ENCODE assay signal across 9 cellular contexts in the genomic region with DNA sequence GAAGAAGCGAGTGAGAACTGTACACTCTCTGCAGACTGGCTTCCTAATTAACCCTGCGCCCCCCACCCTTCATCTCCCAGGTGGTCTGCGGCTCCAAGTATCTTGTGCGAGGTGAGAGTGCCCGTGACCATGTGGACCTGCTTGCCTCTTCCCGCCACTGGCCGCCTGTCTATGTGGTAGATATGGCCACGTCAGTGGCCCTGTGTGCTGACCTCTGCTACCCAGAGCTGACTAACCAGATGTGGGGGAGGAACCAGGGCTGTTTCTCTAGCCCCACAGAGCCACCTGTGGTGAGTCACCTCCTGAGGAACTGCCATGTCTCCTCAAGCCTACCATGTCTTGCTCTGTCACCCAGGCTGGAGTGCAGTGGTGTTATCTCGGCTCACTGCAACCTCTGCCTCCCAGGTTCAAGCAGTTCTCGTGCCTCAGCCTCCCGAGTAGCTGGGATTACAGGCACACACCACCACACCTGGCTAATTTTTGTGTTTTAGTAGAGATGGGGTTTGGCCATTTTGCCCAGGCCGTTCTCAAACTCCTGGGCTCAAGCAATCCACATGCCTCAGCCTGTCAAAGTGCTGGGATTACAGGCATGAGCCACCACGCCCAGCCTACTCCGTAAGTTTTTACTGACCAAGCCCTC. TPM values are rescaled to one million over a fixed set of nuclear protein-coding genes. Genes with fewer than 3 reads are reported as not detected.
DNase-seq lines count a peak whose midpoint lies in the region; TF ChIP-seq lines count a peak whose summit lies in the region.
"Not testable (repeated sequence)": the region's sequence is repeated elsewhere in the genome, so short reads cannot be mapped to it uniquely, and the experiment has no call there.
"Had no signal": no experiment of that assay in that cellular context is flagged by ENCODE, and none has a peak within 500 bp of the region (broad histone marks: within the 10 kb centered on the region; RNA-seq: fewer than 3 reads in every experiment).

No MANE protein-coding gene starts in this region.

- peaks cover 56% of the 10 kb centered on the region for H3K4me1 Mint-ChIP-seq in HFFc6 (ENCODE audit: low read depth)

- not testable (repeated sequence) for TF ChIP-seq CTCF in HFFc6 (IDR thresholded peaks at IDR 0.05); adrenal gland (IDR thresholded peaks at IDR 0.05)

- WGBS in adrenal gland, 4 donors, result 65 to 80% (median 69%) methylated on average over 10 to 14 of the region's 14 CpGs

- not testable (repeated sequence) for H3K27me3 Mint-ChIP-seq in HFFc6 (ENCODE audit: insufficient read depth)

- H3K27ac ChIP-seq in BLaER1 treated with 17β-estradiol and CSF1 and Interleukin-3, amounts not matched to agents 10 nM and 100 nM, result peak overlapping the region in 10 of 11 experiments; percentile 1 to 82 (median 71); a peak in 16 of 22 replicates
- H3K27ac ChIP-seq in adrenal gland, result peak overlapping the region in 4 of 5 donors; percentile 3 to 74 (median 44)

- H3K4me1 ChIP-seq in BLaER1 treated with 17β-estradiol and CSF1 and Interleukin-3, amounts not matched to agents 10 nM and 100 nM, result peaks cover 22 to 72% (median 56%) of the 10 kb centered on the region in 10 experiments
- peaks cover 0 to 34% of the 10 kb centered on the region in 2 donors for H3K4me1 ChIP-seq in adrenal gland (replicated peaks in 1 of 2)

- peak overlapping the region in 8 of 11 experiments; percentile 11 to 90 (median 81); a peak in 16 of 22 replicates for H3K4me2 ChIP-seq in BLaER1 treated with 17β-estradiol and CSF1 and Interleukin-3, amounts not matched to agents 10 nM and 100 nM

- not testable (repeated sequence) for H3K9me3 ChIP-seq in BLaER1 treated with 17β-estradiol and CSF1 and Interleukin-3, amounts not matched to agents 10 nM and 100 nM (replicated peaks in 1 of 11); adrenal gland (replicated peaks in 1 of 3)

- H4K20me1 ChIP-seq in BLaER1 treated with 17β-estradiol and CSF1 and Interleukin-3, amounts not matched to agents 10 nM and 100 nM, result peaks cover 0 to 86% (median 36%) of the 10 kb centered on the region in 11 experiments; a peak in 14 of 22 replicates

- peaks cover 70% of the 10 kb centered on the region for H3K36me3 Mint-ChIP-seq in HFFc6 (ENCODE audit: low read depth)

- intact Hi-C loops in adrenal gland (cut with DNase I), result not testable (repeated sequence)

- H3K4me3 ChIP-seq in BLaER1 treated with 17β-estradiol and CSF1 and Interleukin-3, amounts not matched to agents 10 nM and 100 nM; adrenal gland: not testable (repeated sequence)

- peak; percentile 71 for DNase-seq in HFFc6
- DNase-seq in NCI-H226, result peak; percentile 42
- peak; percentile 17 for DNase-seq in SW480 (ENCODE audit: low spot score)
- peak; percentile 60 to 82 (median 77) for DNase-seq in adrenal gland
- DNase-seq in dermis blood vessel endothelial cell, result peak; percentile 84
- DNase-seq in glomerular visceral epithelial cell (ENCODE audit: extremely low spot score), result peak; percentile 90
- peak; percentile 87 for DNase-seq in renal cortical epithelial cell (ENCODE audit: low read depth)

- not testable (repeated sequence) for TF ChIP-seq POLR2A in adrenal gland (IDR thresholded peaks at IDR 0.05)

- H3K9me3 Mint-ChIP-seq in HFFc6, result not testable (repeated sequence)

- H3K9ac ChIP-seq in BLaER1 treated with 17β-estradiol and CSF1 and Interleukin-3, amounts not matched to agents 10 nM and 100 nM, result peak overlapping the region in 5 of 11 experiments; percentile 25 to 35 (median 33); a peak in 5 of 22 replicates

- not testable (repeated sequence) for H3K4me3 Mint-ChIP-seq in HFFc6

- peaks cover 97 to 100% (median 99%) of the 10 kb centered on the region in 11 experiments for H3K36me3 ChIP-seq in BLaER1 treated with 17β-estradiol and CSF1 and Interleukin-3, amounts not matched to agents 10 nM and 100 nM
- H3K36me3 ChIP-seq in adrenal gland (replicated peaks in 1 of 2), result peaks cover 0 to 98% of the 10 kb centered on the region in 2 donors

- peak overlapping the region; percentile 78 for H3K27ac Mint-ChIP-seq in HFFc6

- not testable (repeated sequence) for H3K27me3 ChIP-seq in BLaER1 treated with 17β-estradiol and CSF1 and Interleukin-3, amounts not matched to agents 10 nM and 100 nM; adrenal gland

RNA-seq across cellular contexts. Expression of a gene that starts 36.1 kb away (rescaled TPM):
- 1 to 10 TPM in 2 of 6 experiments, under 1 TPM in 4; 0.26 to 1.5 (median 0.78) TPM for total RNA-seq in HFFc6 (2021; fragmentation: NEBNext Ultra II Directional; extraction: Animal tissue kit (Norgen Biotek cat#: 25700))
- total RNA-seq in adrenal gland (100 to 1,000 TPM in 2 of 8 donors, 10 to 100 TPM in 6; 37.2 to 165 (median 94.4) TPM), dermis blood vessel endothelial cell (not detected in 2 replicates), renal cortical epithelial cell (not detected in 2 replicates)
- 10 to 100 TPM; 17.9 to 20.0 (median 19.0) TPM for polyA plus RNA-seq in adrenal gland
- total RNA-seq: H1 had no signal

RNA-seq across cellular contexts. Expression of a gene that starts 49.8 kb away (rescaled TPM):
- total RNA-seq in HFFc6 (2021; fragmentation: NEBNext Ultra II Directional; extraction: Animal tissue kit (Norgen Biotek cat#: 25700)), result 10 to 100 TPM; 38.2 to 42.5 (median 40.5) TPM
- total RNA-seq in adrenal gland, result 10 to 100 TPM; 29.6 to 53.1 (median 36.1) TPM
- polyA plus RNA-seq in adrenal gland, result 10 to 100 TPM; 22.8 to 56.5 (median 48.9) TPM
- 33.2 and 45.9 TPM in 2 replicates for total RNA-seq in dermis blood vessel endothelial cell
- 29.3 and 50.4 TPM in 2 replicates for total RNA-seq in renal cortical epithelial cell

RNA-seq across cellular contexts. Expression of a gene that starts 49.8 kb away (rescaled TPM):
- 1 to 10 TPM; 6.6 to 7.5 (median 7.2) TPM for total RNA-seq in HFFc6 (2021; fragmentation: NEBNext Ultra II Directional; extraction: Animal tissue kit (Norgen Biotek cat#: 25700))
- total RNA-seq in adrenal gland (1 to 10 TPM; 5.4 to 9.4 (median 7.6) TPM), dermis blood vessel endothelial cell (5.3 and 6.0 TPM in 2 replicates), renal cortical epithelial cell (3.0 and 7.7 TPM in 2 replicates)
- 10 to 100 TPM in 1 of 3 donors, 1 to 10 TPM in 2; 7.4 to 10.5 (median 8.5) TPM for polyA plus RNA-seq in adrenal gland

Comparison
In these comparisons a context has a peak if more than half of its experiments do, and no peak if none do; other contexts are left out.
1. DNase-seq: peak in every context shown above with its lines; median percentile 90 in glomerular visceral epithelial cell; 87 in renal cortical epithelial cell; 84 in dermis blood vessel endothelial cell; 77 in adrenal gland; 71 in HFFc6; 42 in NCI-H226; 17 in SW480.
2. RNA of a gene that starts 36.1 kb away (total RNA-seq): 37.2 to 165 TPM in adrenal gland; 0.26 to 1.5 TPM in HFFc6, not detected in dermis blood vessel endothelial cell and not detected in renal cortical epithelial cell; every median in the first group is over 10 times any median in the second.